1 cellular context compared by ENCODE assay signal in the genomic region with DNA sequence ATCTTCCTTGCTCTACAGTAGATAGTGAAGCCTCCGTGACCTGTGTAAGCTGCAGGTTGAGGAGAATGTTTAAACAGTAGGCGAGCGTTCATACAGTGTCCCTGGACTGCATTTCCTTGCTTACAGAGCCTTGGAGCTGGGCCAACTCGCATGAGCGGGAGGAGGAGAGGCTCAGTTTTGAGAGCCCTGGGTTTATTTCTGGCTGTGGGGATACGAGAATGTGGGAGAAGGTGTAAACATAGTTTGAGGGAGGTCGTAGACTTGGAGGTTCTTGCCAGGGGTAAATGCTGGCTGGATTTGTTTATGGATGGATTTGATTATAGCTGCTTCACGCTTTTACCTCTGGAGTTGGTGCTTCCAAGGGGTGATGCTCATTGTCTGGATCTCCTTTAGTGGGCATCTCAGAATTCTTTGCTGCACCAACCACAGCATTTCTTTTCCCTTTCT.
TF ChIP-seq lines count a peak whose summit lies in the region.

No MANE protein-coding gene starts in this region.

TF ChIP-seq in HepG2, 621 proteins besides CTCF, POLR2A, EP300 and RAD21 (continued from another document and continues in another):
- TF ChIP-seq, protein P1, sequence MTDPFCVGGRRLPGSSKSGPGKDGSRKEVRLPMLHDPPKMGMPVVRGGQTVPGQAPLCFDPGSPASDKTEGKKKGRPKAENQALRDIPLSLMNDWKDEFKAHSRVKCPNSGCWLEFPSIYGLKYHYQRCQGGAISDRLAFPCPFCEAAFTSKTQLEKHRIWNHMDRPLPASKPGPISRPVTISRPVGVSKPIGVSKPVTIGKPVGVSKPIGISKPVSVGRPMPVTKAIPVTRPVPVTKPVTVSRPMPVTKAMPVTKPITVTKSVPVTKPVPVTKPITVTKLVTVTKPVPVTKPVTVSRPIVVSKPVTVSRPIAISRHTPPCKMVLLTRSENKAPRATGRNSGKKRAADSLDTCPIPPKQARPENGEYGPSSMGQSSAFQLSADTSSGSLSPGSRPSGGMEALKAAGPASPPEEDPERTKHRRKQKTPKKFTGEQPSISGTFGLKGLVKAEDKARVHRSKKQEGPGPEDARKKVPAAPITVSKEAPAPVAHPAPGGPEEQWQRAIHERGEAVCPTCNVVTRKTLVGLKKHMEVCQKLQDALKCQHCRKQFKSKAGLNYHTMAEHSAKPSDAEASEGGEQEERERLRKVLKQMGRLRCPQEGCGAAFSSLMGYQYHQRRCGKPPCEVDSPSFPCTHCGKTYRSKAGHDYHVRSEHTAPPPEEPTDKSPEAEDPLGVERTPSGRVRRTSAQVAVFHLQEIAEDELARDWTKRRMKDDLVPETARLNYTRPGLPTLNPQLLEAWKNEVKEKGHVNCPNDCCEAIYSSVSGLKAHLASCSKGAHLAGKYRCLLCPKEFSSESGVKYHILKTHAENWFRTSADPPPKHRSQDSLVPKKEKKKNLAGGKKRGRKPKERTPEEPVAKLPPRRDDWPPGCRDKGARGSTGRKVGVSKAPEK (CRISPR knock-in tag; IDR thresholded peaks at IDR 0.05; ENCODE audit: borderline replicate concordance) = peak; percentile 46; the same call in 1 of the 2 replicates
- TF ChIP-seq ZNF879 (CRISPR knock-in tag; IDR thresholded peaks at IDR 0.05) = no peak
- TF ChIP-seq, protein P2, sequence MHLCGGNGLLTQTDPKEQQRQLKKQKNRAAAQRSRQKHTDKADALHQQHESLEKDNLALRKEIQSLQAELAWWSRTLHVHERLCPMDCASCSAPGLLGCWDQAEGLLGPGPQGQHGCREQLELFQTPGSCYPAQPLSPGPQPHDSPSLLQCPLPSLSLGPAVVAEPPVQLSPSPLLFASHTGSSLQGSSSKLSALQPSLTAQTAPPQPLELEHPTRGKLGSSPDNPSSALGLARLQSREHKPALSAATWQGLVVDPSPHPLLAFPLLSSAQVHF (CRISPR knock-in tag; IDR thresholded peaks at IDR 0.05) = no peak
- peak; percentile 24; the same call in 1 of the 2 replicates for TF ChIP-seq CEBPG (CRISPR knock-in tag; IDR thresholded peaks at IDR 0.05)
- TF ChIP-seq SP4 (CRISPR knock-in tag; IDR thresholded peaks at IDR 0.05) = no peak
- TF ChIP-seq, protein P3, sequence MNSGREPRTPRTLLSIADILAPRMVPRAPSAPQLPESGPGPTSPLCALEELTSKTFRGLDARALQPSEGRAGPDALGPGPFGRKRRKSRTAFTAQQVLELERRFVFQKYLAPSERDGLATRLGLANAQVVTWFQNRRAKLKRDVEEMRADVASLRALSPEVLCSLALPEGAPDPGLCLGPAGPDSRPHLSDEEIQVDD (CRISPR knock-in tag; IDR thresholded peaks at IDR 0.05; ENCODE audit: borderline replicate concordance) = no peak
- no peak for TF ChIP-seq ZFP62 (CRISPR knock-in tag; IDR thresholded peaks at IDR 0.05)
- no peak for TF ChIP-seq ZNF83 (CRISPR knock-in tag; IDR thresholded peaks at IDR 0.05; ENCODE audit: borderline replicate concordance)
- TF ChIP-seq, protein P4, sequence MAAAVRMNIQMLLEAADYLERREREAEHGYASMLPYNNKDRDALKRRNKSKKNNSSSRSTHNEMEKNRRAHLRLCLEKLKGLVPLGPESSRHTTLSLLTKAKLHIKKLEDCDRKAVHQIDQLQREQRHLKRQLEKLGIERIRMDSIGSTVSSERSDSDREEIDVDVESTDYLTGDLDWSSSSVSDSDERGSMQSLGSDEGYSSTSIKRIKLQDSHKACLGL (CRISPR knock-in tag; IDR thresholded peaks at IDR 0.05) = no peak
- no peak; the same call in 1 of the 2 replicates for TF ChIP-seq ARNT2 (CRISPR knock-in tag; IDR thresholded peaks at IDR 0.05; ENCODE audit: low read depth)
- TF ChIP-seq SP140L (CRISPR knock-in tag; IDR thresholded peaks at IDR 0.05; ENCODE audit: borderline replicate concordance) = peak; percentile 8; the same call in 1 of the 2 replicates
- no peak for TF ChIP-seq TP53 (CRISPR knock-in tag; conservative IDR thresholded peaks at IDR 0.05)
- 0 out of 2 replicates have a peak, but pooled peaks have one; percentile 41 for TF ChIP-seq KDM2A (CRISPR knock-in tag; IDR thresholded peaks at IDR 0.05; ENCODE audit: borderline replicate concordance, low read depth)
- TF ChIP-seq SOX5 (CRISPR knock-in tag; IDR thresholded peaks at IDR 0.05; ENCODE audit: borderline replicate concordance) = peak; percentile 43; the same call in 1 of the 2 replicates
- TF ChIP-seq ZNF549 (CRISPR knock-in tag; IDR thresholded peaks at IDR 0.05) = no peak
- peak; percentile 72; the same call in 1 of the 2 replicates for TF ChIP-seq RXRB (CRISPR knock-in tag; IDR thresholded peaks at IDR 0.05; ENCODE audit: borderline replicate concordance)
- TF ChIP-seq, protein P5, sequence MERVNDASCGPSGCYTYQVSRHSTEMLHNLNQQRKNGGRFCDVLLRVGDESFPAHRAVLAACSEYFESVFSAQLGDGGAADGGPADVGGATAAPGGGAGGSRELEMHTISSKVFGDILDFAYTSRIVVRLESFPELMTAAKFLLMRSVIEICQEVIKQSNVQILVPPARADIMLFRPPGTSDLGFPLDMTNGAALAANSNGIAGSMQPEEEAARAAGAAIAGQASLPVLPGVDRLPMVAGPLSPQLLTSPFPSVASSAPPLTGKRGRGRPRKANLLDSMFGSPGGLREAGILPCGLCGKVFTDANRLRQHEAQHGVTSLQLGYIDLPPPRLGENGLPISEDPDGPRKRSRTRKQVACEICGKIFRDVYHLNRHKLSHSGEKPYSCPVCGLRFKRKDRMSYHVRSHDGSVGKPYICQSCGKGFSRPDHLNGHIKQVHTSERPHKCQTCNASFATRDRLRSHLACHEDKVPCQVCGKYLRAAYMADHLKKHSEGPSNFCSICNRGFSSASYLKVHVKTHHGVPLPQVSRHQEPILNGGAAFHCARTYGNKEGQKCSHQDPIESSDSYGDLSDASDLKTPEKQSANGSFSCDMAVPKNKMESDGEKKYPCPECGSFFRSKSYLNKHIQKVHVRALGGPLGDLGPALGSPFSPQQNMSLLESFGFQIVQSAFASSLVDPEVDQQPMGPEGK (CRISPR knock-in tag; IDR thresholded peaks at IDR 0.05) = peak; percentile 55
- TF ChIP-seq, protein P6, sequence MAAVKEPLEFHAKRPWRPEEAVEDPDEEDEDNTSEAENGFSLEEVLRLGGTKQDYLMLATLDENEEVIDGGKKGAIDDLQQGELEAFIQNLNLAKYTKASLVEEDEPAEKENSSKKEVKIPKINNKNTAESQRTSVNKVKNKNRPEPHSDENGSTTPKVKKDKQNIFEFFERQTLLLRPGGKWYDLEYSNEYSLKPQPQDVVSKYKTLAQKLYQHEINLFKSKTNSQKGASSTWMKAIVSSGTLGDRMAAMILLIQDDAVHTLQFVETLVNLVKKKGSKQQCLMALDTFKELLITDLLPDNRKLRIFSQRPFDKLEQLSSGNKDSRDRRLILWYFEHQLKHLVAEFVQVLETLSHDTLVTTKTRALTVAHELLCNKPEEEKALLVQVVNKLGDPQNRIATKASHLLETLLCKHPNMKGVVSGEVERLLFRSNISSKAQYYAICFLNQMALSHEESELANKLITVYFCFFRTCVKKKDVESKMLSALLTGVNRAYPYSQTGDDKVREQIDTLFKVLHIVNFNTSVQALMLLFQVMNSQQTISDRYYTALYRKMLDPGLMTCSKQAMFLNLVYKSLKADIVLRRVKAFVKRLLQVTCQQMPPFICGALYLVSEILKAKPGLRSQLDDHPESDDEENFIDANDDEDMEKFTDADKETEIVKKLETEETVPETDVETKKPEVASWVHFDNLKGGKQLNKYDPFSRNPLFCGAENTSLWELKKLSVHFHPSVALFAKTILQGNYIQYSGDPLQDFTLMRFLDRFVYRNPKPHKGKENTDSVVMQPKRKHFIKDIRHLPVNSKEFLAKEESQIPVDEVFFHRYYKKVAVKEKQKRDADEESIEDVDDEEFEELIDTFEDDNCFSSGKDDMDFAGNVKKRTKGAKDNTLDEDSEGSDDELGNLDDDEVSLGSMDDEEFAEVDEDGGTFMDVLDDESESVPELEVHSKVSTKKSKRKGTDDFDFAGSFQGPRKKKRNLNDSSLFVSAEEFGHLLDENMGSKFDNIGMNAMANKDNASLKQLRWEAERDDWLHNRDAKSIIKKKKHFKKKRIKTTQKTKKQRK (IDR thresholded peaks at IDR 0.05; ENCODE audit: low read length) = no peak
- TF ChIP-seq, protein P7, sequence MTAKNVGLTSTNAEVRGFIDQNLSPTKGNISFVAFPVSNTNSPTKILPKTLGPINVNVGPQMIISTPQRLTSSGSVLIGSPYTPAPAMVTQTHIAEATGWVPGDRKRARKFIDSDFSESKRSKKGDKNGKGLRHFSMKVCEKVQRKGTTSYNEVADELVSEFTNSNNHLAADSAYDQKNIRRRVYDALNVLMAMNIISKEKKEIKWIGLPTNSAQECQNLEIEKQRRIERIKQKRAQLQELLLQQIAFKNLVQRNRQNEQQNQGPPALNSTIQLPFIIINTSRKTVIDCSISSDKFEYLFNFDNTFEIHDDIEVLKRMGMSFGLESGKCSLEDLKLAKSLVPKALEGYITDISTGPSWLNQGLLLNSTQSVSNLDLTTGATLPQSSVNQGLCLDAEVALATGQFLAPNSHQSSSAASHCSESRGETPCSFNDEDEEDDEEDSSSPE (CRISPR knock-in tag; IDR thresholded peaks at IDR 0.05) = peak; percentile 66; the same call in 1 of the 2 replicates
- TF ChIP-seq, protein P8, sequence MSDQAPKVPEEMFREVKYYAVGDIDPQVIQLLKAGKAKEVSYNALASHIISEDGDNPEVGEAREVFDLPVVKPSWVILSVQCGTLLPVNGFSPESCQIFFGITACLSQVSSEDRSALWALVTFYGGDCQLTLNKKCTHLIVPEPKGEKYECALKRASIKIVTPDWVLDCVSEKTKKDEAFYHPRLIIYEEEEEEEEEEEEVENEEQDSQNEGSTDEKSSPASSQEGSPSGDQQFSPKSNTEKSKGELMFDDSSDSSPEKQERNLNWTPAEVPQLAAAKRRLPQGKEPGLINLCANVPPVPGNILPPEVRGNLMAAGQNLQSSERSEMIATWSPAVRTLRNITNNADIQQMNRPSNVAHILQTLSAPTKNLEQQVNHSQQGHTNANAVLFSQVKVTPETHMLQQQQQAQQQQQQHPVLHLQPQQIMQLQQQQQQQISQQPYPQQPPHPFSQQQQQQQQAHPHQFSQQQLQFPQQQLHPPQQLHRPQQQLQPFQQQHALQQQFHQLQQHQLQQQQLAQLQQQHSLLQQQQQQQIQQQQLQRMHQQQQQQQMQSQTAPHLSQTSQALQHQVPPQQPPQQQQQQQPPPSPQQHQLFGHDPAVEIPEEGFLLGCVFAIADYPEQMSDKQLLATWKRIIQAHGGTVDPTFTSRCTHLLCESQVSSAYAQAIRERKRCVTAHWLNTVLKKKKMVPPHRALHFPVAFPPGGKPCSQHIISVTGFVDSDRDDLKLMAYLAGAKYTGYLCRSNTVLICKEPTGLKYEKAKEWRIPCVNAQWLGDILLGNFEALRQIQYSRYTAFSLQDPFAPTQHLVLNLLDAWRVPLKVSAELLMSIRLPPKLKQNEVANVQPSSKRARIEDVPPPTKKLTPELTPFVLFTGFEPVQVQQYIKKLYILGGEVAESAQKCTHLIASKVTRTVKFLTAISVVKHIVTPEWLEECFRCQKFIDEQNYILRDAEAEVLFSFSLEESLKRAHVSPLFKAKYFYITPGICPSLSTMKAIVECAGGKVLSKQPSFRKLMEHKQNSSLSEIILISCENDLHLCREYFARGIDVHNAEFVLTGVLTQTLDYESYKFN (CRISPR knock-in tag; conservative IDR thresholded peaks at IDR 0.05) = peak; percentile 75
- peak; percentile 80 for TF ChIP-seq KMT2B (CRISPR knock-in tag; IDR thresholded peaks at IDR 0.05)
- TF ChIP-seq ZNF563 (CRISPR knock-in tag; IDR thresholded peaks at IDR 0.05) = no peak
- peak; percentile 37; the same call in 1 of the 2 replicates for TF ChIP-seq RXRA (CRISPR knock-in tag; IDR thresholded peaks at IDR 0.05)
- peak; percentile 55; the same call in 1 of the 2 replicates for TF ChIP-seq ZBTB7B (CRISPR knock-in tag; IDR thresholded peaks at IDR 0.05)
- no peak for TF ChIP-seq ZNF749 (CRISPR knock-in tag; IDR thresholded peaks at IDR 0.05; ENCODE audit: borderline replicate concordance)
- TF ChIP-seq ZNF678 (CRISPR knock-in tag; IDR thresholded peaks at IDR 0.05) = no peak
- peak; percentile 58 for TF ChIP-seq KAT8 (CRISPR knock-in tag; IDR thresholded peaks at IDR 0.05)
- TF ChIP-seq SPEN (CRISPR knock-in tag; IDR thresholded peaks at IDR 0.05; ENCODE audit: low read depth) = peak; percentile 42; the same call in 1 of the 2 replicates
- no peak; the same call in 1 of the 2 replicates for TF ChIP-seq SIN3A (IDR thresholded peaks at IDR 0.05; ENCODE audit: borderline replicate concordance, low read depth, low read length)
- TF ChIP-seq ZNF607 (CRISPR knock-in tag; IDR thresholded peaks at IDR 0.05; ENCODE audit: borderline replicate concordance) = no peak
- peak; percentile 41 for TF ChIP-seq FOSL2 (CRISPR knock-in tag; IDR thresholded peaks at IDR 0.05)
- TF ChIP-seq MXD4 (CRISPR knock-in tag; IDR thresholded peaks at IDR 0.05) = peak; percentile 43; the same call in 1 of the 2 replicates
- TF ChIP-seq FOXA3 (CRISPR knock-in tag; IDR thresholded peaks at IDR 0.05) = peak; percentile 80
- TF ChIP-seq ASH2L (IDR thresholded peaks at IDR 0.05; ENCODE audit: insufficient read length, low read depth, low read length) = peak; percentile 68
- no peak for TF ChIP-seq SATB2 (CRISPR knock-in tag; IDR thresholded peaks at IDR 0.05)
- TF ChIP-seq SOX13 (IDR thresholded peaks at IDR 0.05) = no peak
- TF ChIP-seq SOX13 (CRISPR knock-in tag; conservative IDR thresholded peaks at IDR 0.05 in 1 of 2, IDR thresholded peaks at IDR 0.05 in 1 of 2) = peak in 1 of 2 experiments; percentile 72; a peak in 2 of 4 replicates
- TF ChIP-seq, protein P9, sequence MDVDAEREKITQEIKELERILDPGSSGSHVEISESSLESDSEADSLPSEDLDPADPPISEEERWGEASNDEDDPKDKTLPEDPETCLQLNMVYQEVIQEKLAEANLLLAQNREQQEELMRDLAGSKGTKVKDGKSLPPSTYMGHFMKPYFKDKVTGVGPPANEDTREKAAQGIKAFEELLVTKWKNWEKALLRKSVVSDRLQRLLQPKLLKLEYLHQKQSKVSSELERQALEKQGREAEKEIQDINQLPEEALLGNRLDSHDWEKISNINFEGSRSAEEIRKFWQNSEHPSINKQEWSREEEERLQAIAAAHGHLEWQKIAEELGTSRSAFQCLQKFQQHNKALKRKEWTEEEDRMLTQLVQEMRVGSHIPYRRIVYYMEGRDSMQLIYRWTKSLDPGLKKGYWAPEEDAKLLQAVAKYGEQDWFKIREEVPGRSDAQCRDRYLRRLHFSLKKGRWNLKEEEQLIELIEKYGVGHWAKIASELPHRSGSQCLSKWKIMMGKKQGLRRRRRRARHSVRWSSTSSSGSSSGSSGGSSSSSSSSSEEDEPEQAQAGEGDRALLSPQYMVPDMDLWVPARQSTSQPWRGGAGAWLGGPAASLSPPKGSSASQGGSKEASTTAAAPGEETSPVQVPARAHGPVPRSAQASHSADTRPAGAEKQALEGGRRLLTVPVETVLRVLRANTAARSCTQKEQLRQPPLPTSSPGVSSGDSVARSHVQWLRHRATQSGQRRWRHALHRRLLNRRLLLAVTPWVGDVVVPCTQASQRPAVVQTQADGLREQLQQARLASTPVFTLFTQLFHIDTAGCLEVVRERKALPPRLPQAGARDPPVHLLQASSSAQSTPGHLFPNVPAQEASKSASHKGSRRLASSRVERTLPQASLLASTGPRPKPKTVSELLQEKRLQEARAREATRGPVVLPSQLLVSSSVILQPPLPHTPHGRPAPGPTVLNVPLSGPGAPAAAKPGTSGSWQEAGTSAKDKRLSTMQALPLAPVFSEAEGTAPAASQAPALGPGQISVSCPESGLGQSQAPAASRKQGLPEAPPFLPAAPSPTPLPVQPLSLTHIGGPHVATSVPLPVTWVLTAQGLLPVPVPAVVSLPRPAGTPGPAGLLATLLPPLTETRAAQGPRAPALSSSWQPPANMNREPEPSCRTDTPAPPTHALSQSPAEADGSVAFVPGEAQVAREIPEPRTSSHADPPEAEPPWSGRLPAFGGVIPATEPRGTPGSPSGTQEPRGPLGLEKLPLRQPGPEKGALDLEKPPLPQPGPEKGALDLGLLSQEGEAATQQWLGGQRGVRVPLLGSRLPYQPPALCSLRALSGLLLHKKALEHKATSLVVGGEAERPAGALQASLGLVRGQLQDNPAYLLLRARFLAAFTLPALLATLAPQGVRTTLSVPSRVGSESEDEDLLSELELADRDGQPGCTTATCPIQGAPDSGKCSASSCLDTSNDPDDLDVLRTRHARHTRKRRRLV (CRISPR knock-in tag; IDR thresholded peaks at IDR 0.05) = peak; percentile 57; the same call in 1 of the 2 replicates
